23 cellular contexts compared by ENCODE assay signal in the genomic region with DNA sequence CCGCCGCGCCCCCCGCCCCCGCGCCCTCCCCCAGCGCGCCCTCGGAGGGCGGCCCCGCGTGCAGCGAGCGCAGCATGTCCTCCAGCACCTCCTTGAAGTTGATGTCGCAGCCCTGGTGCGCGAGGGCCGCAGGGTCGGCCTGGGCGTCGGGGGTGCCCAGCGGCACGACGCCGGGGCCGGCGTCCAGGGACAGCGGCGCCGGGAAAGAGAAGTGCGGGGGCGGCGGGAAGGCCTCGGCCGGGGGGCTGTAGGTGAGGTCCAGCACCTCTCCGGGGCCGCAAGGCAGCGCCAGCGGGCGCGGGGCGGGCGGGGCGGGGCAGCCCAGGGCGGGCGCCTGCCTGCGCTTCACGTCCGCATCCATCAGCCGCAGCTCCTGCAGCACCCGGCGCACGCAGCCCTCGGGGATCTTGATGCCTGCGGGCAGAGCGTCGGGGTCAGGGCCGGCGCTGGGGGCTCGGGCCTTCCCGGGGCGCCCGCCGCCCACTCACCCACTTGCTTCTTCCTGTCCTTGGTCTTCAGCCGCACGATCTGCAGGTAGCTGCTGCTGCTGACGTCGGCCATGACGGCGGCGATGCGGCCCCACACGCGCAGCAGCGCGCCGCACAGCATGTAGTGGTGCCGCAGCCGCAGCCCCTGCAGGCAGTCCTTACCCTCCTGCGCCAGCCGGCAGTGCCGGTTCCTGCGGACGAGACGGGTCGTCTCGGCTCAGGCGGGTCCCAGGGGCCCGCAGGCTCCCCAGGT. TPM values are rescaled to one million over a fixed set of nuclear protein-coding genes. Genes with fewer than 3 reads are reported as not detected.
DNase-seq lines count a peak whose midpoint lies in the region; ATAC-seq, FAIRE-seq and TF ChIP-seq lines count a peak whose summit lies in the region.
"Had no signal": no experiment of that assay in that cellular context is flagged by ENCODE, and none has a peak within 500 bp of the region (broad histone marks: within the 10 kb centered on the region; RNA-seq: fewer than 3 reads in every experiment).

No MANE protein-coding gene starts in this region.

- no peak overlapping the region for H3T11ph ChIP-seq in H9 (ENCODE audit: low read length)

- no peak overlapping the region for H3K14ac ChIP-seq in H9 (ENCODE audit: insufficient read depth, low read length)

- H3K4me3 ChIP-seq in BLaER1 (no peak overlapping the region), HEK293 (ENCODE audit: low read depth, low read length) (no peak overlapping the region), GM12878 (no peak overlapping the region)
- H3K4me3 ChIP-seq: GM23248, MG63, SJSA1 had no signal

- H2BK20ac ChIP-seq in H9 (ENCODE audit: low read depth, low read length, poor library complexity, severe bottlenecking): no peak overlapping the region

- no peak overlapping the region for H3K18ac ChIP-seq in H9 (ENCODE audit: insufficient read length, low read depth, low read length)

- TF ChIP-seq EP300 in GM12878 (IDR thresholded peaks at IDR 0.05; ENCODE audit: borderline replicate concordance in 1 of 2, control insufficient read depth in 1 of 2, low read depth in 2 of 2, low read length in 2 of 2): no peak

- no peak overlapping the region for H4K8ac ChIP-seq in H9 (replicated peaks; ENCODE audit: insufficient read length, low read depth, low read length)

- peak; percentile 66 for TF ChIP-seq POLR2A in GM12878 (IDR thresholded peaks at IDR 0.05; ENCODE audit: low read depth, low read length)
- no peak for TF ChIP-seq POLR2A in H54 (IDR thresholded peaks at IDR 0.05; ENCODE audit: low read depth, low read length)

- no peak overlapping the region for H2BK12ac ChIP-seq in H9 (ENCODE audit: insufficient read length, low read depth, low read length)

- H4K20me1 ChIP-seq in BLaER1 (peaks cover 69% of the 10 kb centered on the region), GM12878 (ENCODE audit: control insufficient read depth, insufficient read depth) (no peaks in the 10 kb centered on the region; the same call in 1 of the 2 replicates), H9 (ENCODE audit: control insufficient read depth, insufficient read depth, insufficient read length) (no peaks in the 10 kb centered on the region)

- no peak overlapping the region for H2BK5ac ChIP-seq in H9 (ENCODE audit: insufficient read length, low read length)

- SMC1A ChIA-PET in GM12878 (lab: Charles Lee; ENCODE audit: uncharacterized antibody, unreplicated experiment): no interaction called here

- H3K27ac Mint-ChIP-seq in neural crest cell (ENCODE audit: unreplicated experiment): no peak overlapping the region
- no peak overlapping the region for H3K27ac Mint-ChIP-seq in H9

- H3K4me1 Mint-ChIP-seq in neural crest cell (peaks cover 3% of the 10 kb centered on the region), H9 (peaks cover 2 to 13% of the 10 kb centered on the region in 2 experiments; a peak in 3 of 4 replicates)

- H3K4me2 ChIP-seq in BLaER1 (0 out of 2 replicates have a peak overlapping the region, but pooled peaks have one; percentile 24), GM12878 (ENCODE audit: control insufficient read depth, insufficient read depth) (no peak overlapping the region), H9 (ENCODE audit: insufficient read depth, insufficient read length, low read length) (no peak overlapping the region)

- no peaks in the 10 kb centered on the region for H3K9me3 ChIP-seq in BLaER1
- H3K9me3 ChIP-seq in HEK293 (ENCODE audit: control insufficient read depth, insufficient read depth, low read depth, low read length): no peaks in the 10 kb centered on the region
- no peaks in the 10 kb centered on the region for H3K9me3 ChIP-seq in GM12878 (replicated peaks; ENCODE audit: control insufficient read depth, insufficient read depth, low read length)
- H3K9me3 ChIP-seq in H9 (ENCODE audit: control insufficient read depth, low read depth, low read length): no peaks in the 10 kb centered on the region
- H3K9me3 ChIP-seq: BE2C, MG63, SJSA1 had no signal

- POLR2A ChIA-PET in HEK293 (lab: Yijun Ruan, JAX): no interaction called here
- POLR2A ChIA-PET in GM12878 (lab: Charles Lee): no interaction called here

- H3K4me3 Mint-ChIP-seq in neural crest cell (peak overlapping the region; percentile 51), H9 (no peak overlapping the region)
- H3K4me3 Mint-ChIP-seq: T-cell had no signal

- no peak overlapping the region for H3K9ac ChIP-seq in BLaER1
- no peak overlapping the region for H3K9ac ChIP-seq in GM12878 (ENCODE audit: control insufficient read depth, insufficient read depth, low read length)
- no peak overlapping the region for H3K9ac ChIP-seq in H9 (ENCODE audit: extremely low read depth, insufficient read length, low read length)
- H3K9ac ChIP-seq: GM23248 had no signal

- no peak overlapping the region for H2BK120ac ChIP-seq in H9 (ENCODE audit: low read depth, low read length, poor library complexity, severe bottlenecking)

- H3K79me1 ChIP-seq in H9 (ENCODE audit: insufficient read depth, low read depth, low read length, poor library complexity, severe bottlenecking): no peaks in the 10 kb centered on the region

- FAIRE-seq in GM12878 (lab: Jason Lieb, UNC) (no peak), H54 (lab: Jason Lieb, UNC) (no peak)
- FAIRE-seq: GM18507 had no signal

- H3K27ac ChIP-seq in BLaER1 (no peak overlapping the region), HEK293 (ENCODE audit: extremely low read depth, low read depth, low read length) (no peak overlapping the region), GM12878 (ENCODE audit: control insufficient read depth, insufficient read depth) (no peak overlapping the region), H9 (ENCODE audit: insufficient read length, low read depth, low read length) (no peak overlapping the region)
- H3K27ac ChIP-seq: GM23248, SJSA1 had no signal

- no peak overlapping the region for H3K4ac ChIP-seq in H9 (ENCODE audit: low read depth, low read length)

- H2AFZ ChIP-seq in GM12878 (ENCODE audit: control insufficient read depth, low read depth, low read length): no peak overlapping the region
- no peak overlapping the region for H2AFZ ChIP-seq in H9 (ENCODE audit: low read length)
- H2AFZ ChIP-seq: GM23248 had no signal

- in situ Hi-C loops in GM12878 (cut with MboI): loop anchor here (5.0 kb wide), 1 partner anchor 94 kb away; no protein-coding TSS in a partner anchor

- H3K36me3 Mint-ChIP-seq in neural crest cell (ENCODE audit: low read depth) (no peaks in the 10 kb centered on the region), H9 (ENCODE audit: insufficient read depth in 1 of 3, low read depth in 3 of 3) (peaks cover 0 to 19% (median 7%) of the 10 kb centered on the region in 3 experiments; a peak in 3 of 7 replicates)
- H3K36me3 Mint-ChIP-seq: T-cell had no signal

- RAD21 ChIA-PET in GM12878 (lab: Charles Lee; ENCODE audit: unreplicated experiment): no interaction called here

- H3K4me1 ChIP-seq in BLaER1: peaks cover 46% of the 10 kb centered on the region
- peaks cover 1% of the 10 kb centered on the region; the same call in 1 of the 2 replicates for H3K4me1 ChIP-seq in HEK293 (ENCODE audit: control insufficient read depth, insufficient read depth, low read length)
- peaks cover 3% of the 10 kb centered on the region for H3K4me1 ChIP-seq in GM12878 (ENCODE audit: control insufficient read depth, insufficient read depth, low read length)
- H3K4me1 ChIP-seq in H9 (ENCODE audit: insufficient read depth, low read length): no peaks in the 10 kb centered on the region

- no peaks in the 10 kb centered on the region for H3K23me2 ChIP-seq in H9 (ENCODE audit: insufficient read length, low read depth, low read length, poor library complexity, severe bottlenecking)

- H3K56ac ChIP-seq in H9 (ENCODE audit: insufficient read length, low read depth, low read length): no peak overlapping the region

- no TSS peak for BruUV-seq in GM12878 (replicated peaks; lab: Mats Ljungman, UMichigan)

- H3K79me2 ChIP-seq in GM12878 (ENCODE audit: control insufficient read depth, insufficient read depth, low read length) (peaks cover 9% of the 10 kb centered on the region), H9 (ENCODE audit: insufficient read depth, low read length) (no peaks in the 10 kb centered on the region; the same call in 1 of the 2 replicates)

- WGBS in GM12878 (ENCODE audit: insufficient coverage, insufficient replicate concordance, low lambda C conversion rate, missing lambda C conversion rate): 86% methylated on average over 43 of the region's 89 CpGs
- WGBS in H9 (ENCODE audit: extremely low coverage, insufficient read length, low lambda C conversion rate): no CpG with 5 or more reads among the region's 89 CpGs

- no peak overlapping the region for H4K91ac ChIP-seq in H9 (ENCODE audit: insufficient read length, low read depth, low read length)

- CTCF ChIA-PET in HEK293 (lab: Yijun Ruan, JAX): no interaction called here
- CTCF ChIA-PET in GM12878 (lab: Yijun Ruan, JAX): interaction anchor here (1.5 kb wide), 1 partner anchor 86 kb away, joined by 6 read pairs; no protein-coding TSS in a partner anchor

- no peak overlapping the region for H3K23ac ChIP-seq in H9 (ENCODE audit: insufficient read length, low read depth, low read length)

- TF ChIP-seq CTCF in HEK293 (tag by site-specific recombination; IDR thresholded peaks at IDR 0.05) (no peak), GM12878 (IDR thresholded peaks at IDR 0.05 in 2 of 3, conservative IDR thresholded peaks at IDR 0.05 in 1 of 3; ENCODE audit: control insufficient read depth in 2 of 3, extremely low read depth in 1 of 3, insufficient read depth in 1 of 3, low read depth in 3 of 3, low read length in 3 of 3) (no peak), neural crest cell (conservative IDR thresholded peaks at IDR 0.05) (no peak), H9 (conservative IDR thresholded peaks at IDR 0.05) (no peak)

- H3K9me3 Mint-ChIP-seq in neural crest cell (no peaks in the 10 kb centered on the region), H9 (no peaks in the 10 kb centered on the region)
- H3K9me3 Mint-ChIP-seq: T-cell had no signal

- no peaks in the 10 kb centered on the region for H3K27me3 ChIP-seq in BLaER1
- no peaks in the 10 kb centered on the region for H3K27me3 ChIP-seq in GM12878 (replicated peaks in 1 of 2; ENCODE audit: control insufficient read depth in 2 of 2, insufficient read depth in 2 of 2, low read length in 1 of 2)
- H3K27me3 ChIP-seq in H9 (ENCODE audit: insufficient read depth, low read length): no peaks in the 10 kb centered on the region
- H3K27me3 ChIP-seq: BE2C, MG63, SJSA1 had no signal

- no peak for DNase-seq in GM12878 (ENCODE audit: low read depth, low spot score)
- DNase-seq in neural crest cell (ENCODE audit: low read depth, low spot score): no peak
- no peak for DNase-seq in hypothalamus (lab: John Stamatoyannopoulos, UW)
- no peak for DNase-seq in H54 (ENCODE audit: insufficient read length, low spot score)
- DNase-seq in H9: no peak
- DNase-seq: ACHN, BE2C, Calu3, DND-41, KG1, MG63, NCI-H2029, NCI-H446, NCI-H524 treated with DMSO at 0.1 percent for 48 hours, NCI-H774, T-cell had no signal

- H2AK5ac ChIP-seq in H9 (ENCODE audit: insufficient read length, low read length): no peak overlapping the region

- ATAC-seq in GM12878: no peak
- ATAC-seq: HCT116, Right ventricle myocardium inferior, T-cell had no signal

- intact Hi-C loops in GM12878 (cut with micrococcal nuclease; ENCODE audit: unreplicated experiment): no loop called here

- H4K5ac ChIP-seq in H9 (ENCODE audit: insufficient read length, low read depth, low read length): no peak overlapping the region

- H3K27me3 Mint-ChIP-seq in neural crest cell (ENCODE audit: low read depth) (no peaks in the 10 kb centered on the region), H9 (ENCODE audit: low read depth) (peaks cover 2% of the 10 kb centered on the region)
- H3K27me3 Mint-ChIP-seq: T-cell had no signal

- no peak for TF ChIP-seq RAD21 in GM12878 (IDR thresholded peaks at IDR 0.05; ENCODE audit: insufficient read depth, low read depth, low read length)

- no peak overlapping the region for H2BK15ac ChIP-seq in H9 (ENCODE audit: low read depth, low read length)

- H3K36me3 ChIP-seq in BLaER1 (peaks cover 61% of the 10 kb centered on the region), HEK293 (ENCODE audit: control insufficient read depth in 2 of 2, insufficient read depth in 1 of 2, low read length in 2 of 2) (peaks cover 0 to 55% of the 10 kb centered on the region in 2 experiments; a peak in 1 of 3 replicates), GM12878 (ENCODE audit: control insufficient read depth in 2 of 2, insufficient read depth in 2 of 2, low read length in 1 of 2) (peaks cover 0 to 18% of the 10 kb centered on the region in 2 experiments; a peak in 2 of 4 replicates)

RNA-seq across cellular contexts. Expression of gene GPX4, which starts 4.7 kb away (rescaled TPM):
- total RNA-seq in GM12878 (2013; cell fraction: nucleolus; rRNA removed): 30.7 and 37.1 TPM in 2 replicates
- total RNA-seq in GM12878 (2014; rRNA removed) (325 and 388 TPM in 2 replicates), GM12878 (2014; rRNA removed; fragmentation: Illumina TruSeq; extraction: Trizol) (185 and 204 TPM in 2 replicates), GM12878 (2021) (305 and 316 TPM in 2 replicates), neural crest cell (300 and 313 TPM in 2 replicates), H9 (2021) (355 and 363 TPM in 2 replicates)
- polyA plus RNA-seq in GM12878 (2011; ENCODE audit: low read depth): 143 TPM
- polyA plus RNA-seq in GM12878 (2011; rRNA removed) (171 and 289 TPM in 2 replicates), GM12878 (2014; fragmentation: Illumina TruSeq; extraction: Trizol) (144 and 257 TPM in 2 replicates), GM12878 (2014; fragmentation: Nextera tagmentation; extraction: Ambion mirVana) (10 to 100 TPM; 33.3 to 99.6 TPM), GM12878 (2014; rRNA removed) (749 and 807 TPM in 2 replicates), GM12878 (2016; fragmentation: Nextera tagmentation; extraction: Ambion mirVana) (100 to 1,000 TPM; 534 to 574 TPM)
- 532 and 769 TPM in 2 replicates for polyA plus RNA-seq in GM12878 (2011; cell fraction: cytosol; rRNA removed)
- 455 and 480 TPM in 2 replicates for polyA plus RNA-seq in GM12878 (2011; cell fraction: nucleus; rRNA removed)
- 460 and 464 TPM in 2 replicates for polyA plus RNA-seq in GM12878 (2012)
- polyA minus RNA-seq in GM12878 (2011; rRNA and poly(A)+ RNA removed): 134 and 182 TPM in 2 replicates
- polyA minus RNA-seq in GM12878 (2011; cell fraction: cytosol; rRNA and poly(A)+ RNA removed): 111 and 122 TPM in 2 replicates
- 39.3 and 60.3 TPM in 2 replicates for polyA minus RNA-seq in GM12878 (2011; cell fraction: nucleus; rRNA and poly(A)+ RNA removed)

RNA-seq across cellular contexts. Expression of gene POLR2E, which starts 13.3 kb away (rescaled TPM):
- 37.4 and 46.6 TPM in 2 replicates for total RNA-seq in GM12878 (2013; cell fraction: nucleolus; rRNA removed)
- 194 and 207 TPM in 2 replicates for total RNA-seq in GM12878 (2014; rRNA removed)
- 78.7 and 85.5 TPM in 2 replicates for total RNA-seq in GM12878 (2014; rRNA removed; fragmentation: Illumina TruSeq; extraction: Trizol)
- 243 and 250 TPM in 2 replicates for total RNA-seq in GM12878 (2021)
- polyA plus RNA-seq in GM12878 (2011; ENCODE audit: low read depth): 54.0 TPM
- 92.4 and 192 TPM in 2 replicates for polyA plus RNA-seq in GM12878 (2011; rRNA removed)
- 220 and 291 TPM in 2 replicates for polyA plus RNA-seq in GM12878 (2011; cell fraction: cytosol; rRNA removed)
- 162 and 168 TPM in 2 replicates for polyA plus RNA-seq in GM12878 (2011; cell fraction: nucleus; rRNA removed)
- 184 and 198 TPM in 2 replicates for polyA plus RNA-seq in GM12878 (2012)
- 10.0 and 142 TPM in 2 replicates for polyA plus RNA-seq in GM12878 (2014; fragmentation: Illumina TruSeq; extraction: Trizol)
- polyA plus RNA-seq in GM12878 (2014; fragmentation: Nextera tagmentation; extraction: Ambion mirVana): 10 to 100 TPM in 1 of 2 experiments, 1 to 10 TPM in 1; 4.0 to 17.0 TPM
- polyA plus RNA-seq in GM12878 (2014; rRNA removed): 367 and 444 TPM in 2 replicates
- polyA plus RNA-seq in GM12878 (2016; fragmentation: Nextera tagmentation; extraction: Ambion mirVana): 100 to 1,000 TPM; 460 to 487 TPM
- polyA minus RNA-seq in GM12878 (2011; rRNA and poly(A)+ RNA removed): 76.9 and 101 TPM in 2 replicates
- 70.2 and 78.0 TPM in 2 replicates for polyA minus RNA-seq in GM12878 (2011; cell fraction: cytosol; rRNA and poly(A)+ RNA removed)
- polyA minus RNA-seq in GM12878 (2011; cell fraction: nucleus; rRNA and poly(A)+ RNA removed): 29.5 and 49.3 TPM in 2 replicates
- total RNA-seq in neural crest cell: 256 and 257 TPM in 2 replicates
- total RNA-seq in H9 (2021): 261 and 272 TPM in 2 replicates

RNA-seq across cellular contexts. Expression of gene ARHGAP45, which starts 41.5 kb away (rescaled TPM):
- 190 and 196 TPM in 2 replicates for total RNA-seq in GM12878 (2013; cell fraction: nucleolus; rRNA removed)
- total RNA-seq in GM12878 (2014; rRNA removed) (116 and 146 TPM in 2 replicates), GM12878 (2014; rRNA removed; fragmentation: Illumina TruSeq; extraction: Trizol) (21.4 and 26.2 TPM in 2 replicates), GM12878 (2021) (142 and 151 TPM in 2 replicates), neural crest cell (1.6 and 1.7 TPM in 2 replicates), H9 (2021) (35.0 and 39.8 TPM in 2 replicates)
- polyA plus RNA-seq in GM12878 (2011; ENCODE audit: low read depth): 33.0 TPM
- polyA plus RNA-seq in GM12878 (2011; rRNA removed) (20.8 and 53.2 TPM in 2 replicates), GM12878 (2014; fragmentation: Illumina TruSeq; extraction: Trizol) (1.4 and 9.8 TPM in 2 replicates), GM12878 (2014; fragmentation: Nextera tagmentation; extraction: Ambion mirVana) (1 to 10 TPM; 1.4 to 7.8 TPM), GM12878 (2014; rRNA removed) (96.0 and 125 TPM in 2 replicates), GM12878 (2016; fragmentation: Nextera tagmentation; extraction: Ambion mirVana) (10 to 100 TPM; 66.6 to 82.6 TPM)
- polyA plus RNA-seq in GM12878 (2011; cell fraction: cytosol; rRNA removed): 64.0 and 103 TPM in 2 replicates
- 223 and 275 TPM in 2 replicates for polyA plus RNA-seq in GM12878 (2011; cell fraction: nucleus; rRNA removed)
- 85.3 and 105 TPM in 2 replicates for polyA plus RNA-seq in GM12878 (2012)
- polyA minus RNA-seq in GM12878 (2011; rRNA and poly(A)+ RNA removed): 36.0 and 96.7 TPM in 2 replicates
- polyA minus RNA-seq in GM12878 (2011; cell fraction: cytosol; rRNA and poly(A)+ RNA removed): 45.4 and 45.7 TPM in 2 replicates
- 32.4 and 52.2 TPM in 2 replicates for polyA minus RNA-seq in GM12878 (2011; cell fraction: nucleus; rRNA and poly(A)+ RNA removed)
